ENCODE assay signal across 13 cellular contexts in the genomic region with DNA sequence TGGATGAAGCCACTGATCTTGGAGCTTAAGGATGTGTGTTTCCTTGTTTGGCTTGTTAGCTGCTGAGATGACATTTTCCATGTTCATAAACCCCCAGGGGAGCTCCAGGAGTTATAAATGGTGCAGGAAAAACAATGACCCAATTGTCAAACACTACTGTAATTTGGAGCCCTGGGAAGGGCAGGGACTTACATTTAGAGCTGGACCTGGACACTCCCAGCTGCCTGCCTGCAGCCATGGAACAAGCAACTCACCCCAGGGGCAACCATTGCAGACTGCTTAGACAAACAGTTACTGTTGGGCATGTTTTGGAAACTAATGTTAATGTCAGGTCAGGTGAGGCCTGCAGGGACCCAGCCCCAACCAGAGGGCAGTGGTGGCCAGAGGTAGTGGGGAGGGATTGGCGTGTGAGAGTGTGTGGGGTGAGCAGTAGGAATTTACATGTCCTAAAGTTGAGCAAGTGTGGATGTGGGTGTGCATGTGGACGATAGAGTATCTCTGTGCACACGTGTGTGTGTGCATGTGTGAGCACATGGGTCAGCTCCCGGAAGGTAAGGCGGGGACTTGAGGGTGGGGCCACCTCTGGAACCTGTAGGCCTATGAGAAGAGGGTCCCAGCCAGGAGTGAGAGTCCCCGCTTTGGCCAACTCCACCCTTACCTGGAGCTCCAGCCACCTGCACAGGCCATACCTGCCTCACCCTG.
"Had no signal": no experiment of that assay in that cellular context is flagged by ENCODE, and none has a peak within 500 bp of the region (broad histone marks: within the 10 kb centered on the region; RNA-seq: fewer than 3 reads in every experiment).

No MANE protein-coding gene starts in this region.

- H3K27ac ChIP-seq: coronary artery, ovary, sigmoid colon, thoracic aorta, upper lobe of right lung had no signal

- ATAC-seq: activated T-cell treated with anti-CD3 and anti-CD28 coated beads, Interleukin-2, amount 50 U/mL, for 4 hours; stimulated activated naive B cell treated with anti-CD40 and anti-IgM and Interleukin-4, amounts not matched to agents 10 μg/mL and 1 μg/mL and 100 μg/mL, for 72 hours had no signal

- DNase-seq: activated CD4-positive, alpha-beta T cell treated with anti-CD3 and anti-CD28 coated beads, Interleukin-2, amount 50 U/mL, for 1 hour; activated CD8-positive, alpha-beta memory T cell treated with anti-CD3 and anti-CD28 coated beads, Interleukin-2, amount 50 U/mL, for 4 hours; activated naive CD4-positive, alpha-beta T cell treated with anti-CD3 and anti-CD28 coated beads for 36 hours; activated T-cell treated with anti-CD3 and anti-CD28 coated beads, Interleukin-2, amount 50 U/mL, for 4 hours; kidney; naive B cell; ovary; sigmoid colon; stimulated activated naive B cell treated with anti-CD40 and anti-IgM and Interleukin-4, amounts not matched to agents 10 μg/mL and 1 μg/mL and 100 μg/mL, for 72 hours had no signal

- H3K27me3 ChIP-seq: ovary, upper lobe of right lung had no signal

- H3K36me3 ChIP-seq: ovary, sigmoid colon, thoracic aorta, upper lobe of right lung had no signal

- H3K9me3 ChIP-seq: ovary, sigmoid colon, thoracic aorta, upper lobe of right lung had no signal

- FAIRE-seq: frontal cortex, kidney had no signal

- H3K4me3 ChIP-seq: coronary artery, ovary, sigmoid colon, thoracic aorta, upper lobe of right lung had no signal

- H3K4me1 ChIP-seq: sigmoid colon, upper lobe of right lung had no signal
